In the genomic region with DNA sequence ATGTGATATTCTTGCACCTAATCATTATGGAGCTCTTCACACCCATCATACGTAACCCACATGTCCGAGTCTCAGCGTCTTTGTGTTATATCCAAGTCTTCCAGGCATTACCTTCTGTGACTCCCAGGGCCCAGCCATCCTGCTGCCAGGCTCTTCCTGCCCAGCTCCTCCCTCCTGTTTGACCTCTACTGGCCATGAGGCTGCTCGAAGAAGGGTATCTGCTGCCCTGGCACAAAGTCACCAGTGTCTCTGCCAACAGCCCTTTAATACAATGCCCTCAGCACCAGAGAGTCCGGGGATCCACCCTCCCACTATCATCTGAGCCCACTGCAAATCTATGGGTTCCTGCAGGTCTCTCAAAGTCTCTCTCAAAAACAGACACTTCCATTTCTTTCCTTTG, we compare ENCODE assay signal across 20 cellular contexts.
"Had no signal": no experiment of that assay in that cellular context is flagged by ENCODE, and none has a peak within 500 bp of the region (broad histone marks: within the 10 kb centered on the region; RNA-seq: fewer than 3 reads in every experiment).

No MANE protein-coding gene starts in this region.

- H3K79me2 ChIP-seq: hepatocyte had no signal

- H3K27ac ChIP-seq: hepatocyte, left lung, lower lobe of right lung, neutrophil, pancreas, suprapubic skin had no signal

- H3K4me2 ChIP-seq: hepatocyte, smooth muscle cell had no signal

- H3K36me3 Mint-ChIP-seq: naive thymus-derived CD8-positive, alpha-beta T cell had no signal

- H3K4me1 ChIP-seq: lower lobe of right lung, pancreas, suprapubic skin had no signal

- H3K36me3 ChIP-seq: left lung, lower lobe of right lung, neutrophil, pancreas, suprapubic skin had no signal

- H3K27me3 ChIP-seq: dorsolateral prefrontal cortex, hepatocyte, left lung, neutrophil, pancreas, suprapubic skin had no signal

- H2AFZ ChIP-seq: hepatocyte had no signal

- H3K9me3 ChIP-seq: left lung, lower lobe of right lung, neutrophil, pancreas, suprapubic skin had no signal

- H3K27ac Mint-ChIP-seq: stimulated activated naive CD8-positive, alpha-beta T cell treated with anti-CD3 and anti-CD28 coated beads, Interleukin-15, amount 100 ng/mL, for 72 hours had no signal

- H3K4me3 Mint-ChIP-seq: naive thymus-derived CD8-positive, alpha-beta T cell; stimulated activated naive CD8-positive, alpha-beta T cell treated with anti-CD3 and anti-CD28 coated beads, Interleukin-15, amount 100 ng/mL, for 72 hours had no signal

- H3K4me1 Mint-ChIP-seq: naive thymus-derived CD8-positive, alpha-beta T cell; stimulated activated naive CD8-positive, alpha-beta T cell treated with anti-CD3 and anti-CD28 coated beads, Interleukin-15, amount 100 ng/mL, for 72 hours had no signal

- ATAC-seq: left lung; lower lobe of right lung; naive thymus-derived CD8-positive, alpha-beta T cell; pancreas; sciatic nerve; stimulated activated naive CD8-positive, alpha-beta T cell treated with anti-CD3 and anti-CD28 coated beads, Interleukin-15, amount 100 ng/mL, for 72 hours had no signal

- H3K9me3 Mint-ChIP-seq: stimulated activated naive CD8-positive, alpha-beta T cell treated with anti-CD3 and anti-CD28 coated beads, Interleukin-15, amount 100 ng/mL, for 72 hours had no signal

- H3K27me3 Mint-ChIP-seq: stimulated activated naive CD8-positive, alpha-beta T cell treated with anti-CD3 and anti-CD28 coated beads, Interleukin-15, amount 100 ng/mL, for 72 hours had no signal

- DNase-seq: cortex of kidney; dorsolateral prefrontal cortex; effector CD4-positive, alpha-beta T cell; kidney; left lung; lower lobe of right lung; naive thymus-derived CD8-positive, alpha-beta T cell; pancreas; stimulated activated CD4-positive, alpha-beta T cell treated with anti-CD3 and anti-CD28 coated beads, Interleukin-12 subunit alpha, Interleukin-12 subunit beta, amount 100 ng/mL, for 4 hours; stimulated activated CD4-positive, alpha-beta T cell treated with anti-CD3 and anti-CD28 coated beads, Interleukin-1b, Interleukin-23, amount 100 ng/mL, for 48 hours; stimulated activated CD4-positive, alpha-beta T cell treated with anti-CD3 and anti-CD28 coated beads, Interleukin-4, amount 100 ng/mL, for 1 hour; stimulated activated CD8-positive, alpha-beta memory T cell treated with anti-CD3 and anti-CD28 coated beads, Interleukin-4, amount 100 ng/mL, for 48 hours; stimulated activated naive CD4-positive, alpha-beta T cell; stimulated activated naive CD8-positive, alpha-beta T cell treated with anti-CD3 and anti-CD28 coated beads, Interleukin-15, amount 100 ng/mL, for 72 hours; trophoblast cell had no signal

- H3K4me3 ChIP-seq: dorsolateral prefrontal cortex, hepatocyte, left lung, lower lobe of right lung, pancreas, smooth muscle cell, suprapubic skin had no signal
